In genomic region chr12:41108032-41108431, GRCh38 we compare ENCODE assay signal across 12 cellular contexts.
"Had no signal": no experiment of that assay in that cellular context is flagged by ENCODE, and none has a peak within 500 bp of the region (broad histone marks: within the 10 kb centered on the region; RNA-seq: fewer than 3 reads in every experiment).

No MANE protein-coding gene starts in this region.

- H3K27me3 ChIP-seq: body of pancreas, transverse colon had no signal

- H3K36me3 ChIP-seq: transverse colon had no signal

- DNase-seq: activated CD4-positive, alpha-beta T cell treated with anti-CD3 and anti-CD28 coated beads, Interleukin-2, amount 10 ng/mL, durations not matched to agents 24 days and 14 days; activated CD8-positive, alpha-beta memory T cell treated with anti-CD3 and anti-CD28 coated beads for 24 hours; activated naive CD4-positive, alpha-beta T cell treated with anti-CD3 and anti-CD28 coated beads for 36 hours; effector memory CD8-positive, alpha-beta T cell; glutamatergic neuron; nephron progenitor cell; stimulated activated CD4-positive, alpha-beta T cell treated with anti-CD3 and anti-CD28 coated beads, Interleukin-4, amount 100 ng/mL, for 4 hours; transverse colon had no signal

- H3K4me3 ChIP-seq: body of pancreas, skin epidermis, transverse colon had no signal

- H3K27ac ChIP-seq: body of pancreas, epithelial cell of prostate, skin epidermis had no signal

- H3K4me1 ChIP-seq: body of pancreas had no signal

- H3K9me3 ChIP-seq: body of pancreas, transverse colon had no signal

- ATAC-seq: body of pancreas; effector memory CD8-positive, alpha-beta T cell; left lobe of liver had no signal
